ENCODE assay signal across 14 cellular contexts in the genomic region with DNA sequence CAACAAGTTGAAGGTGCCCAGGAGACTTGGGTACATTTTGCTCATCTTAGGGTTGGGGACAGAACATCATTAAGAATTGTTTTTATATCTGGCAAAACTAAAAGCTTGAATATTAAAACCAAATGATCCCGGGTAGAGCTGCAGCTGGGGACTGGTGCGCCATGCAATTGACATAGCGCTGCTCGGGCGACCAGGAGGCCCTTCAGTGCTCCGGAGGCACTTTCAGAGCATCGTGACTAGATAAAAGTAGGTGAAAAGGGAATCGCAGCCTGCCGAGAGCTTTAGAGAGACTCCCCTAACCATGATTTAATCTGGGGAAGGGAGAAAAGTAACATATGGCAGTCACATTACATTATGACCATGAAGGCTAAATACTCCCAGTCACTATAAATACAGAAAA. TPM values are rescaled to one million over a fixed set of nuclear protein-coding genes. Genes with fewer than 3 reads are reported as not detected.
A peak's percentile ranks its signal among the peaks of the same experiment; 100 is the strongest.
DNase-seq lines count a peak whose midpoint lies in the region; ATAC-seq and TF ChIP-seq lines count a peak whose summit lies in the region.
"Had no signal": no experiment of that assay in that cellular context is flagged by ENCODE, and none has a peak within 500 bp of the region (broad histone marks: within the 10 kb centered on the region; RNA-seq: fewer than 3 reads in every experiment).

No MANE protein-coding gene starts in this region.

- H3K36me3 ChIP-seq in CD8-positive, alpha-beta T cell (ENCODE audit: insufficient read depth, low read length), result no peaks in the 10 kb centered on the region
- H3K36me3 ChIP-seq in thoracic aorta (no peaks in the 10 kb centered on the region), breast epithelium (no peaks in the 10 kb centered on the region)

- intact Hi-C loops in CD8-positive, alpha-beta T cell (cut with DNase I, micrococcal nuclease), result no loop called here
- intact Hi-C loops in breast epithelium (cut with DNase I; ENCODE audit: low total_unique reads), result loop anchor here (5.0 kb wide), 1 partner anchor 1619 kb away; no protein-coding TSS in a partner anchor

- H3K9me3 ChIP-seq in CD8-positive, alpha-beta T cell (ENCODE audit: low read length), result no peaks in the 10 kb centered on the region
- H3K9me3 ChIP-seq in thoracic aorta (no peaks in the 10 kb centered on the region), breast epithelium (no peaks in the 10 kb centered on the region)

- no peak for TF ChIP-seq POLR2A in breast epithelium (IDR thresholded peaks at IDR 0.05)

- no peaks in the 10 kb centered on the region for H3K27me3 Mint-ChIP-seq in CD8-positive, alpha-beta T cell (ENCODE audit: low read depth)
- H3K27me3 Mint-ChIP-seq in brain, result no peaks in the 10 kb centered on the region
- no peaks in the 10 kb centered on the region for H3K27me3 Mint-ChIP-seq in nephron (ENCODE audit: low read depth)
- H3K27me3 Mint-ChIP-seq: B cell, IgD-negative memory B cell had no signal

- CTCF ChIA-PET in CD8-positive, alpha-beta T cell (lab: Charles Lee), result interaction anchor here (0.8 kb wide), 1 partner anchor 41 kb away, joined by 3 read pairs; no protein-coding TSS in a partner anchor

- H3K27me3 ChIP-seq in CD8-positive, alpha-beta T cell (ENCODE audit: insufficient read depth, low read length), result no peaks in the 10 kb centered on the region
- H3K27me3 ChIP-seq in thoracic aorta (replicated peaks; ENCODE audit: insufficient read depth), result no peaks in the 10 kb centered on the region
- no peaks in the 10 kb centered on the region for H3K27me3 ChIP-seq in breast epithelium

- H3K27ac ChIP-seq in CD8-positive, alpha-beta T cell (ENCODE audit: low read depth, low read length), result no peak overlapping the region
- H3K27ac ChIP-seq in thoracic aorta (peak overlapping the region in 1 of 2 donors; percentile 11), breast epithelium (no peak overlapping the region)

- no peak for DNase-seq in CD8-positive, alpha-beta T cell
- DNase-seq in thoracic aorta (ENCODE audit: low spot score) (no peak), CD1c-positive myeloid dendritic cell (ENCODE audit: extremely low spot score) (no peak), breast epithelium (ENCODE audit: low spot score in 2 of 2) (no peak)
- DNase-seq: DMS 273 treated with DMSO at 0.1 percent for 48 hours, NCI-H1417, NCI-H1930, NCI-H524, SIG-M5 had no signal

- ATAC-seq in CD8-positive, alpha-beta T cell, result no peak
- ATAC-seq in thoracic aorta (ENCODE audit: insufficient number of reproducible peaks, low FRiP score, low read depth) (no peak), HG03159 (IDR thresholded peaks at IDR 0.05; ENCODE audit: unreplicated experiment) (no peak)

- H3K4me3 Mint-ChIP-seq in CD8-positive, alpha-beta T cell, result no peak overlapping the region
- H3K4me3 Mint-ChIP-seq in brain (no peak overlapping the region), nephron (no peak overlapping the region)
- H3K4me3 Mint-ChIP-seq: B cell had no signal

- peaks cover 71% of the 10 kb centered on the region for H3K4me1 Mint-ChIP-seq in CD8-positive, alpha-beta T cell (ENCODE audit: low read depth)
- peaks cover 75% of the 10 kb centered on the region for H3K4me1 Mint-ChIP-seq in brain
- H3K4me1 Mint-ChIP-seq in nephron, result peaks cover 55% of the 10 kb centered on the region

- peaks cover 6% of the 10 kb centered on the region for H3K36me3 Mint-ChIP-seq in CD8-positive, alpha-beta T cell
- H3K36me3 Mint-ChIP-seq in brain (peaks cover 23% of the 10 kb centered on the region), nephron (ENCODE audit: low read depth) (no peaks in the 10 kb centered on the region)

- no peak overlapping the region for H3K4me3 ChIP-seq in CD8-positive, alpha-beta T cell (ENCODE audit: low read depth, low read length)
- H3K4me3 ChIP-seq in thoracic aorta (peak overlapping the region; percentile 20), breast epithelium (no peak overlapping the region)

- peak overlapping the region; percentile 69 for H3K27ac Mint-ChIP-seq in CD8-positive, alpha-beta T cell
- H3K27ac Mint-ChIP-seq in brain (peak overlapping the region in 4 of 5 experiments; percentile 32 to 74 (median 48)), nephron (peak overlapping the region; percentile 31 to 63 (median 63))
- H3K27ac Mint-ChIP-seq: B cell, IgD-negative memory B cell had no signal

- peaks cover 21% of the 10 kb centered on the region for H3K4me1 ChIP-seq in CD8-positive, alpha-beta T cell (ENCODE audit: insufficient read depth, low read length)
- H3K4me1 ChIP-seq in thoracic aorta (ENCODE audit: control insufficient read depth in 1 of 2, low read depth in 2 of 2) (peaks cover 40 to 93% of the 10 kb centered on the region in 2 donors), breast epithelium (no peaks in the 10 kb centered on the region)

- no peaks in the 10 kb centered on the region for H3K9me3 Mint-ChIP-seq in CD8-positive, alpha-beta T cell
- H3K9me3 Mint-ChIP-seq in brain, result peaks cover 0 to 5% (median 0%) of the 10 kb centered on the region in 5 experiments
- no peaks in the 10 kb centered on the region for H3K9me3 Mint-ChIP-seq in nephron
- H3K9me3 Mint-ChIP-seq: IgD-negative memory B cell had no signal

- POLR2A ChIA-PET in CD8-positive, alpha-beta T cell (lab: Charles Lee), result no interaction called here

- TF ChIP-seq CTCF in CD8-positive, alpha-beta T cell (IDR thresholded peaks at IDR 0.05), result no peak
- no peak for TF ChIP-seq CTCF in brain (conservative IDR thresholded peaks at IDR 0.05)
- no peak for TF ChIP-seq CTCF in nephron (IDR thresholded peaks at IDR 0.05; ENCODE audit: unreplicated experiment in 3 of 3)
- no peak for TF ChIP-seq CTCF in thoracic aorta (IDR thresholded peaks at IDR 0.05)
- TF ChIP-seq CTCF in breast epithelium (IDR thresholded peaks at IDR 0.05), result no peak

RNA-seq across cellular contexts. Expression of a gene that starts 21.4 kb away (rescaled TPM):
- 10 to 100 TPM; 65.8 to 69.8 TPM for total RNA-seq in CD8-positive, alpha-beta T cell
- 8.0 TPM for polyA plus RNA-seq in brain (ENCODE audit: insufficient read depth, low read depth, low replicate concordance)
- total RNA-seq in thoracic aorta, result 10 to 100 TPM; 34.3 to 62.4 TPM
- total RNA-seq in breast epithelium, result 10 to 100 TPM; 11.7 to 16.5 (median 15.7) TPM
